In the genomic region with DNA sequence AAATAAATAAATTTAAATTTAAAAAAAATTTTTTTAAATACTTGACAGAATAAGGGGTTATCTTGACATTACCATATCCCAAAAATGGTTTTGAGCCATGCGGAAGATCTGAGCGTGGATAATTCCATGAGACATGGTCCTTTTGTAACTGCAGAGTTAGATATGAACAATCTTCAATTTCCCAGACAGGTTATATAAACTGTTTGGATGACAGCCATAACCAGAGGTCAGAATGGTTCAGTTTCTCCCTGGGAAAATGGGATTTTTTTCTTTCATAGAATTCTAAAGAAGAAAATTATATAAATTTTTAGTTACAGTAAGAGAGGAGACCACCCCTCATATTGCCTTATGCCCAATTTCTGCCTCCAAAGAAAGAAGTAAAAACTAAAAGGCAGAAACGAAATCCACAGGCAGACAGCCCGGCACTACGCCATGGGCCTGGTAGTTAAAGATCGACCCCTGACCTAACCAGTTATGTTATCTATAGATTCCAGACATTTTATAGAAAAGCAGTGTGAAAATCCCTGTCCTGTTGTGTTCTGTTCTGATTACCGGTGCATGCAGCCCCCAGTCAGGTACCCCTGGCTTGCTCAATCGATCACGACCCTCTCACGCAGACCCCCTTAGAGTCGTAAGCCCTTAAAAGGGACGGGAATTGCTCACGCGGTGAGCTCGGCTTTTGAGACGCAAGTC, we compare ENCODE assay signal across 18 cellular contexts. TPM values are rescaled to one million over a fixed set of nuclear protein-coding genes. Genes with fewer than 3 reads are reported as not detected.
A peak's percentile ranks its signal among the peaks of the same experiment; 100 is the strongest.
DNase-seq lines count a peak whose midpoint lies in the region; ATAC-seq lines count a peak whose summit lies in the region.
"Had no signal": no experiment of that assay in that cellular context is flagged by ENCODE, and none has a peak within 500 bp of the region (broad histone marks: within the 10 kb centered on the region; RNA-seq: fewer than 3 reads in every experiment).

No MANE protein-coding gene starts in this region.

- peaks cover 41% of the 10 kb centered on the region for H3K36me3 Mint-ChIP-seq in activated naive CD4-positive, alpha-beta T cell treated with anti-CD3 and anti-CD28 coated beads, Interleukin-2, amount 10 ng/mL, durations not matched to agents 7 days and 5 days
- no peaks in the 10 kb centered on the region for H3K36me3 Mint-ChIP-seq in T-helper 17 cell (ENCODE audit: low read depth)

- H3K27ac ChIP-seq in effector memory CD4-positive, alpha-beta T cell (ENCODE audit: insufficient read depth, low read length, poor library complexity, severe bottlenecking): peak overlapping the region; percentile 83

- H3K27ac Mint-ChIP-seq in activated naive CD4-positive, alpha-beta T cell treated with anti-CD3 and anti-CD28 coated beads, Interleukin-2, amount 10 ng/mL, durations not matched to agents 7 days and 5 days: peak overlapping the region; percentile 26
- H3K27ac Mint-ChIP-seq in T-helper 17 cell: peak overlapping the region; percentile 98
- no peak overlapping the region for H3K27ac Mint-ChIP-seq in stimulated activated naive CD8-positive, alpha-beta T cell treated with anti-CD3 and anti-CD28 coated beads, Interleukin-15, amount 100 ng/mL, for 72 hours

- ATAC-seq in T-helper 17 cell: no peak
- no peak for ATAC-seq in stimulated activated naive CD8-positive, alpha-beta T cell treated with anti-CD3 and anti-CD28 coated beads, Interleukin-15, amount 100 ng/mL, for 72 hours
- no peak for ATAC-seq in GM21390 (IDR thresholded peaks at IDR 0.05; ENCODE audit: unreplicated experiment)
- ATAC-seq: left lung, mucosa of descending colon, upper lobe of right lung had no signal

- no peaks in the 10 kb centered on the region for H3K9me3 ChIP-seq in T-helper 17 cell (ENCODE audit: control insufficient read depth, low read length, poor library complexity, severe bottlenecking)
- no peaks in the 10 kb centered on the region for H3K9me3 ChIP-seq in effector memory CD4-positive, alpha-beta T cell (ENCODE audit: control insufficient read depth, low read length)
- H3K9me3 ChIP-seq: left lung, mucosa of descending colon, upper lobe of right lung had no signal

- DNase-seq in activated naive CD4-positive, alpha-beta T cell treated with anti-CD3 and anti-CD28 coated beads, Interleukin-2, amount 10 ng/mL, durations not matched to agents 7 days and 5 days: no peak
- no peak for DNase-seq in activated naive CD4-positive, alpha-beta T cell treated with Interleukin-2 at 50 U/mL for 16 hours
- no peak for DNase-seq in T-helper 17 cell
- DNase-seq in effector memory CD4-positive, alpha-beta T cell: no peak
- DNase-seq in stimulated activated naive CD8-positive, alpha-beta T cell treated with anti-CD3 and anti-CD28 coated beads, Interleukin-15, amount 100 ng/mL, for 72 hours: no peak
- no peak for DNase-seq in NCI-H2227 treated with DMSO at 0.1 percent for 48 hours (lab: John Stamatoyannopoulos, UW)
- DNase-seq: activated CD8-positive, alpha-beta memory T cell treated with anti-CD3 and anti-CD28 coated beads, Interleukin-2, amount 50 U/mL, for 48 hours; anterior cingulate cortex; central memory CD4-positive, alpha-beta T cell; COR-L47; HCEC 1CT; left lung; mucosa of descending colon; NCI-H1092 treated with DMSO at 0.1 percent for 48 hours; NCI-H524; occipital lobe; upper lobe of right lung had no signal

- H3K4me1 Mint-ChIP-seq in activated naive CD4-positive, alpha-beta T cell treated with anti-CD3 and anti-CD28 coated beads, Interleukin-2, amount 10 ng/mL, durations not matched to agents 7 days and 5 days: peaks cover 75% of the 10 kb centered on the region
- peaks cover 58% of the 10 kb centered on the region for H3K4me1 Mint-ChIP-seq in T-helper 17 cell
- peaks cover 78% of the 10 kb centered on the region for H3K4me1 Mint-ChIP-seq in stimulated activated naive CD8-positive, alpha-beta T cell treated with anti-CD3 and anti-CD28 coated beads, Interleukin-15, amount 100 ng/mL, for 72 hours

- no peaks in the 10 kb centered on the region for H3K27me3 Mint-ChIP-seq in activated naive CD4-positive, alpha-beta T cell treated with anti-CD3 and anti-CD28 coated beads, Interleukin-2, amount 10 ng/mL, durations not matched to agents 7 days and 5 days
- H3K27me3 Mint-ChIP-seq in T-helper 17 cell: no peaks in the 10 kb centered on the region
- H3K27me3 Mint-ChIP-seq in stimulated activated naive CD8-positive, alpha-beta T cell treated with anti-CD3 and anti-CD28 coated beads, Interleukin-15, amount 100 ng/mL, for 72 hours: no peaks in the 10 kb centered on the region

- H3K4me3 Mint-ChIP-seq in activated naive CD4-positive, alpha-beta T cell treated with anti-CD3 and anti-CD28 coated beads, Interleukin-2, amount 10 ng/mL, durations not matched to agents 7 days and 5 days: no peak overlapping the region
- peak overlapping the region; percentile 75 for H3K4me3 Mint-ChIP-seq in T-helper 17 cell
- peak overlapping the region; percentile 33 to 83 for H3K4me3 Mint-ChIP-seq in stimulated activated naive CD8-positive, alpha-beta T cell treated with anti-CD3 and anti-CD28 coated beads, Interleukin-15, amount 100 ng/mL, for 72 hours

- no peaks in the 10 kb centered on the region for H3K36me3 ChIP-seq in effector memory CD4-positive, alpha-beta T cell (ENCODE audit: control insufficient read depth, insufficient read depth, low read length)
- H3K36me3 ChIP-seq: left lung, upper lobe of right lung had no signal

- no peak overlapping the region for H3K4me3 ChIP-seq in effector memory CD4-positive, alpha-beta T cell (ENCODE audit: insufficient read depth, low read depth, low read length, poor library complexity, severe bottlenecking)
- H3K4me3 ChIP-seq: mucosa of descending colon had no signal

- H3K4me1 ChIP-seq in effector memory CD4-positive, alpha-beta T cell (ENCODE audit: control insufficient read depth, insufficient read depth, low read length, poor library complexity, severe bottlenecking): peaks cover 37% of the 10 kb centered on the region

- no peaks in the 10 kb centered on the region for H3K27me3 ChIP-seq in effector memory CD4-positive, alpha-beta T cell (replicated peaks; ENCODE audit: control insufficient read depth, insufficient read depth, low read length, poor library complexity, severe bottlenecking)
- H3K27me3 ChIP-seq: left lung, upper lobe of right lung had no signal

- H3K9me3 Mint-ChIP-seq in activated naive CD4-positive, alpha-beta T cell treated with anti-CD3 and anti-CD28 coated beads, Interleukin-2, amount 10 ng/mL, durations not matched to agents 7 days and 5 days: no peaks in the 10 kb centered on the region
- no peaks in the 10 kb centered on the region for H3K9me3 Mint-ChIP-seq in stimulated activated naive CD8-positive, alpha-beta T cell treated with anti-CD3 and anti-CD28 coated beads, Interleukin-15, amount 100 ng/mL, for 72 hours

- CTCF ChIA-PET in activated naive CD4-positive, alpha-beta T cell treated with anti-CD3 and anti-CD28 coated beads, Interleukin-2, amount 10 ng/mL, durations not matched to agents 7 days and 5 days (lab: Charles Lee): interaction anchor here (1.6 kb wide), 1 partner anchor 61 kb away, joined by 3 read pairs; no protein-coding TSS in a partner anchor

RNA-seq across cellular contexts. Expression of a gene that starts 3.0 kb away (rescaled TPM):
- total RNA-seq in T-helper 17 cell: 10 to 100 TPM; 18.5 to 28.3 TPM

Comparison
In these comparisons a context has a peak if more than half of its experiments do, and no peak if none do; other contexts are left out.
1. H3K27ac Mint-ChIP-seq: peak in activated naive CD4-positive, alpha-beta T cell treated with anti-CD3 and anti-CD28 coated beads, Interleukin-2, amount 10 ng/mL, durations not matched to agents 7 days and 5 days (single experiment) and T-helper 17 cell (single experiment); none in stimulated activated naive CD8-positive, alpha-beta T cell treated with anti-CD3 and anti-CD28 coated beads, Interleukin-15, amount 100 ng/mL, for 72 hours (0 of 2).